2 cellular contexts compared by ENCODE assay signal in the genomic region with DNA sequence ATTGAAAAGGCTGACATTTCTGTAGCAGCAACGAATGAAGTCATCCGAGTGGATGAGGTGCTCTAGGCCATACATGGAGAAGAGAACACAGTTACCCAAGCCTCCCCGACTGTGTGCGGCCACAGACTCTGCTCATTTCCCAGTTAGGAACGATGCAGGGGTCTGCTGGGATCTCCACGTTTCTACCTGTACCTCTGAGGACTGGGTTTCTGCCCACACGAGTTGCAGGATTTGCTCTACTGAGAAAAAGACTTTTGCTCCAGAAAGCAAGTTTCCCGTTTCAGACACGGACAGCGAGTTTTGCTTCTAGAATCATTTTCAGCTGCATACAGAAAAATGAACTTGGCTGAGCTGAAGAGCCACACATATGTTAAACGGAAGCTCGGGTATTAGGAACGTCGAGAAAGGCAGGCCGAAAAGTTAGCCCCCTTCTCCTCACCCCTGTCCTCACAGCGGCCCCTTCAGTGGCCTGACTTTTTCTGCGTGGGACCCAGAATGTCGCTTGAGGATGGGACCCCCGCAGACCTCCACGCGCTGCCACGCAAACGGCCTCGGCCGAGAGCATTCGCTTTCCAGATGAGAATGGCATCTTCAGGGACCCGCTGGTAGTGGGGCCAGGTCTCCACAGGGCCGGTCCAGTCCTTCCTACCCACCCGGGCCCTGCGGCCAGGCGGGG.
TF ChIP-seq lines count a peak whose summit lies in the region.

No MANE protein-coding gene starts in this region.

TF ChIP-seq in HCT116, 20 proteins besides CTCF, POLR2A, EP300 and RAD21 (continued from another document):
- TF ChIP-seq, protein P1, sequence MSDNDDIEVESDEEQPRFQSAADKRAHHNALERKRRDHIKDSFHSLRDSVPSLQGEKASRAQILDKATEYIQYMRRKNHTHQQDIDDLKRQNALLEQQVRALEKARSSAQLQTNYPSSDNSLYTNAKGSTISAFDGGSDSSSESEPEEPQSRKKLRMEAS (IDR thresholded peaks at IDR 0.05), result no peak
- no peak for TF ChIP-seq EZH2phosphoT487 (IDR thresholded peaks at IDR 0.05; ENCODE audit: borderline replicate concordance)
- no peak for TF ChIP-seq EGR1 (IDR thresholded peaks at IDR 0.05; ENCODE audit: low read depth)
- TF ChIP-seq YY1 (IDR thresholded peaks at IDR 0.05; ENCODE audit: extremely low read depth, insufficient replicate concordance, low read depth, low read length), result no peak
- TF ChIP-seq TCF7L2 (IDR thresholded peaks at IDR 0.05; ENCODE audit: borderline replicate concordance, extremely low read depth, insufficient read depth, insufficient read length), result no peak
- TF ChIP-seq JUND (IDR thresholded peaks at IDR 0.05), result no peak
- TF ChIP-seq POLR2AphosphoS5 (IDR thresholded peaks at IDR 0.05; ENCODE audit: low read depth, low read length), result no peak
- TF ChIP-seq SP1 (IDR thresholded peaks at IDR 0.05; ENCODE audit: low read depth), result no peak
- no peak for TF ChIP-seq SRF (IDR thresholded peaks at IDR 0.05; ENCODE audit: low read depth)
- no peak for TF ChIP-seq EZH2 (IDR thresholded peaks at IDR 0.05)
- TF ChIP-seq ZFX (IDR thresholded peaks at IDR 0.05), result no peak
- TF ChIP-seq, protein P2, sequence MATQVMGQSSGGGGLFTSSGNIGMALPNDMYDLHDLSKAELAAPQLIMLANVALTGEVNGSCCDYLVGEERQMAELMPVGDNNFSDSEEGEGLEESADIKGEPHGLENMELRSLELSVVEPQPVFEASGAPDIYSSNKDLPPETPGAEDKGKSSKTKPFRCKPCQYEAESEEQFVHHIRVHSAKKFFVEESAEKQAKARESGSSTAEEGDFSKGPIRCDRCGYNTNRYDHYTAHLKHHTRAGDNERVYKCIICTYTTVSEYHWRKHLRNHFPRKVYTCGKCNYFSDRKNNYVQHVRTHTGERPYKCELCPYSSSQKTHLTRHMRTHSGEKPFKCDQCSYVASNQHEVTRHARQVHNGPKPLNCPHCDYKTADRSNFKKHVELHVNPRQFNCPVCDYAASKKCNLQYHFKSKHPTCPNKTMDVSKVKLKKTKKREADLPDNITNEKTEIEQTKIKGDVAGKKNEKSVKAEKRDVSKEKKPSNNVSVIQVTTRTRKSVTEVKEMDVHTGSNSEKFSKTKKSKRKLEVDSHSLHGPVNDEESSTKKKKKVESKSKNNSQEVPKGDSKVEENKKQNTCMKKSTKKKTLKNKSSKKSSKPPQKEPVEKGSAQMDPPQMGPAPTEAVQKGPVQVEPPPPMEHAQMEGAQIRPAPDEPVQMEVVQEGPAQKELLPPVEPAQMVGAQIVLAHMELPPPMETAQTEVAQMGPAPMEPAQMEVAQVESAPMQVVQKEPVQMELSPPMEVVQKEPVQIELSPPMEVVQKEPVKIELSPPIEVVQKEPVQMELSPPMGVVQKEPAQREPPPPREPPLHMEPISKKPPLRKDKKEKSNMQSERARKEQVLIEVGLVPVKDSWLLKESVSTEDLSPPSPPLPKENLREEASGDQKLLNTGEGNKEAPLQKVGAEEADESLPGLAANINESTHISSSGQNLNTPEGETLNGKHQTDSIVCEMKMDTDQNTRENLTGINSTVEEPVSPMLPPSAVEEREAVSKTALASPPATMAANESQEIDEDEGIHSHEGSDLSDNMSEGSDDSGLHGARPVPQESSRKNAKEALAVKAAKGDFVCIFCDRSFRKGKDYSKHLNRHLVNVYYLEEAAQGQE (IDR thresholded peaks at IDR 0.05; ENCODE audit: low read depth), result no peak
- TF ChIP-seq SIN3A (IDR thresholded peaks at IDR 0.05; ENCODE audit: low read depth), result no peak
- no peak for TF ChIP-seq ELF1 (IDR thresholded peaks at IDR 0.05; ENCODE audit: borderline replicate concordance, low read depth)
- TF ChIP-seq ATF3 (IDR thresholded peaks at IDR 0.05), result no peak

TF ChIP-seq in GM12878, 131 proteins besides CTCF, POLR2A, EP300 and RAD21:
- TF ChIP-seq PAX5 (IDR thresholded peaks at IDR 0.05; ENCODE audit: borderline replicate concordance, low read depth, low read length), result no peak
- TF ChIP-seq HDAC2 (IDR thresholded peaks at IDR 0.05), result no peak
- TF ChIP-seq ZNF274 (IDR thresholded peaks at IDR 0.05; ENCODE audit: insufficient read depth, insufficient read length), result no peak
- no peak for TF ChIP-seq SIX5 (IDR thresholded peaks at IDR 0.05; ENCODE audit: low read depth, low read length, severe bottlenecking)
- TF ChIP-seq NR2F1 (conservative IDR thresholded peaks at IDR 0.05), result no peak
- TF ChIP-seq BRCA1 (IDR thresholded peaks at IDR 0.05; ENCODE audit: low read depth, low read length), result no peak
- no peak for TF ChIP-seq JUNB (IDR thresholded peaks at IDR 0.05)
- TF ChIP-seq TCF3 (IDR thresholded peaks at IDR 0.05; ENCODE audit: borderline replicate concordance, insufficient read depth, low read depth, low read length), result no peak
- no peak for TF ChIP-seq CHD4 (IDR thresholded peaks at IDR 0.05)
